ENCODE assay signal across 8 cellular contexts in the genomic region with DNA sequence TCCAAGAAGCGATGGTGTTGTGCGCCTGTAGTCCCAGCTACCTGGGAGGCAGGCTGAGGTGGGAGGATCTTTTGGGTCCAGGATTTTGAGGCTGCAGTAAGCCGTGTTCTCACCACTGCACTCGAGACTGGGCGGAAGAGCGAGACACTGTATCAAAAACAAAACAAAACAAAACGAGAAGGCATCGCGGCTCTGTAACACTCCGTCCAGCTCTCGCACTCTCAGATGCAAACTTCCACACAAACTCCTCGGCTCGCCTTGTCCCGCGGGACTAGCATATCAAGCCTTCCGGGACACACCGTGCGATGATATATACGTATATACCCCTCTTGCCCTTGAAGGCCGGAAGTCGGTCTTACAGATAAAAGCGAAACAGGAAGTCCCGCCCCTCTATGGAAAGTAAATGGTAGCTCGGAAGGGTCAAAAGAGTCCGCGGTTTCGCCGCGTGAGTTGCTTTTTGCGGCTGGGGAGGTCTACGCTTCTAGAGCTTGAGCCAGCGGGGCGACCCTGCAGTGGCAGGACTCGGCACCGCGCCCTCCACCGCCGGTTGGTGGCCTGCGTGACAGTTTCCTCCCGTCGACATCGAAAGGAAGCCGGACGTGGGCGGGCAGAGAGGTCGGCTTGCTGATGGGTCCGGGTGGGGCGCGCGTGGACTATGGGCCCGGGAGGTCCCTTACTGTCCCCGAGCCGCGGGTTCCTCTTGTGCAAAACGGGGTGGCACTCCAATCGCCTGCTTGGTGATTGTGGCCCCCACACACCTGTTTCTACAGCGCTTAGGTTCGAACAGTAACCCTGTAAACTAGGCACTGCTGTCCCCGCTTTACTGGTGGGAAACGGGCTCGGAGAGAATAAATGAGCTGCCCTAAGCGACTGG. TPM values are rescaled to one million over a fixed set of nuclear protein-coding genes. Genes with fewer than 3 reads are reported as not detected.
DNase-seq lines count a peak whose midpoint lies in the region; ATAC-seq, FAIRE-seq and TF ChIP-seq lines count a peak whose summit lies in the region.

A gene with protein sequence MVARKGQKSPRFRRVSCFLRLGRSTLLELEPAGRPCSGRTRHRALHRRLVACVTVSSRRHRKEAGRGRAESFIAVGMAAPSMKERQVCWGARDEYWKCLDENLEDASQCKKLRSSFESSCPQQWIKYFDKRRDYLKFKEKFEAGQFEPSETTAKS (plus strand): TSS at position 393 of the 874 bp plus-strand sequence. CDS start 11 bp downstream, at position 404.

- peaks cover 3 to 24% (median 18%) of the 10 kb centered on the region in 12 donors for H3K4me1 ChIP-seq in heart left ventricle

- no peaks in the 10 kb centered on the region for H3K27me3 ChIP-seq in heart left ventricle

- TF ChIP-seq CTCF in heart left ventricle (IDR thresholded peaks at IDR 0.05), result peak in 1 of 12 donors; percentile 3
- peak; percentile 32 for TF ChIP-seq CTCF in type B pancreatic cell (conservative IDR thresholded peaks at IDR 0.05)

- peak; percentile 94 for ATAC-seq in HG02840 (IDR thresholded peaks at IDR 0.05; ENCODE audit: low FRiP score, unreplicated experiment)
- peak; percentile 89 to 91 (median 90) for ATAC-seq in T-cell (replicated peaks in 1 of 4)
- peak; percentile 94 to 98 (median 97) for ATAC-seq in heart left ventricle

- peak; percentile 85 for FAIRE-seq in GM12892 (lab: Jason Lieb, UNC)

- H3K9me3 Mint-ChIP-seq in T-cell, result no peaks in the 10 kb centered on the region
- H3K9me3 Mint-ChIP-seq in type B pancreatic cell, result no peaks in the 10 kb centered on the region

- 0 to 1% (median 0%) methylated on average over 61 to 62 of the region's 62 CpGs for WGBS in adipose tissue, 3 donors
- 0% methylated on average over 61 to 62 of the region's 62 CpGs for WGBS in heart left ventricle, 4 donors

- H3K27me3 Mint-ChIP-seq in T-cell (no peaks in the 10 kb centered on the region), type B pancreatic cell (peaks cover 15% of the 10 kb centered on the region)

- H3K27ac Mint-ChIP-seq in T-cell (peak within 1 kb of the TSS; percentile 98 to 100), type B pancreatic cell (peak within 1 kb of the TSS; percentile 96)

- no peaks in the 10 kb centered on the region for H3K9me3 ChIP-seq in heart left ventricle

- DNase-seq in GM12892 (ENCODE audit: insufficient read length) (peak; percentile 67), NCI-H1436 treated with DMSO at 0.1 percent for 48 hours (lab: John Stamatoyannopoulos, UW) (peak; percentile 94), T-cell (peak; percentile 77 to 91 (median 84)), heart left ventricle (peak; percentile 91 to 93 (median 91)), pons (ENCODE audit: low spot score) (peak; percentile 94), type B pancreatic cell (ENCODE audit: extremely low spot score, unreplicated experiment) (peak; percentile 82)

- H3K4me1 Mint-ChIP-seq in T-cell, result peaks cover 52 to 70% (median 55%) of the 10 kb centered on the region in 3 donors
- H3K4me1 Mint-ChIP-seq in type B pancreatic cell (ENCODE audit: unreplicated experiment), result peaks cover 15% of the 10 kb centered on the region

- intact Hi-C loops in heart left ventricle (cut with DNase I), result no loop called here

- peaks cover 0 to 32% (median 24%) of the 10 kb centered on the region in 9 donors for H3K36me3 ChIP-seq in heart left ventricle

- peak; percentile 90 for TF ChIP-seq POLR2A in GM12892 (IDR thresholded peaks at IDR 0.05; ENCODE audit: low read depth, low read length)
- peak in 1 of 2 donors; percentile 68 for TF ChIP-seq POLR2A in heart left ventricle (IDR thresholded peaks at IDR 0.05)

- CTCF ChIA-PET in T-cell (lab: Charles Lee), result interaction anchor here (0.6 to 1.5 kb wide), 8 partner anchors 11 to 1131 kb away, joined by 3 to 7 read pairs (median 4); no protein-coding TSS in a partner anchor

- H3K36me3 Mint-ChIP-seq in T-cell (peaks cover 23% of the 10 kb centered on the region), type B pancreatic cell (peaks cover 16% of the 10 kb centered on the region)

- POLR2A ChIA-PET in T-cell (lab: Charles Lee), result interaction anchor here (0.6 to 1.0 kb wide), 9 partner anchors 11 to 238 kb away, joined by 3 to 5 read pairs (median 3); no protein-coding TSS in a partner anchor

- H3K4me3 Mint-ChIP-seq in T-cell (peak within 1 kb of the TSS; percentile 92 to 96 (median 96)), type B pancreatic cell (peak within 1 kb of the TSS; percentile 96)

- peak within 1 kb of the TSS; percentile 63 to 93 (median 79) for H3K4me3 ChIP-seq in heart left ventricle

- H3K27ac ChIP-seq in adipose tissue (ENCODE audit: low read depth, low read length) (peak within 1 kb of the TSS; percentile 88), heart left ventricle (peak within 1 kb of the TSS; percentile 91 to 100 (median 96))

RNA-seq across cellular contexts. Expression of the gene that starts here (rescaled TPM):
- polyA plus RNA-seq in GM12892 (2012; ENCODE audit: missing spikeins), result 64.0 TPM
- total RNA-seq in T-cell (10 to 100 TPM in 4 of 5 donors, 1 to 10 TPM in 1; 9.7 to 28.2 (median 21.8) TPM), heart left ventricle (10 to 100 TPM; 25.5 to 47.2 (median 33.0) TPM), type B pancreatic cell (ENCODE audit: low replicate concordance) (36.4 and 39.1 TPM in 2 replicates)
- polyA plus RNA-seq in adipose tissue (10 to 100 TPM; 22.6 to 53.4 (median 37.9) TPM), heart left ventricle (100 to 1,000 TPM; 106 to 133 TPM)

Comparison
In these comparisons a context has a peak if more than half of its experiments do, and no peak if none do; other contexts are left out.
1. Peak in every context shown above with its lines: DNase-seq, ATAC-seq, H3K4me3 ChIP-seq and H3K27ac ChIP-seq.